29 cellular contexts compared by ENCODE assay signal in genomic region chr1:168394858-168395257, GRCh38.
"Had no signal": no experiment of that assay in that cellular context is flagged by ENCODE, and none has a peak within 500 bp of the region (broad histone marks: within the 10 kb centered on the region; RNA-seq: fewer than 3 reads in every experiment).

No MANE protein-coding gene starts in this region.

- ATAC-seq: effector memory CD8-positive, alpha-beta T cell; esophagus mucosa; foreskin keratinocyte; gastrocnemius medialis; gastroesophageal sphincter; heart left ventricle; heart right ventricle had no signal

- H3K4me3 Mint-ChIP-seq: dendritic cell treated with granulocyte-macrophage colony-stimulating factor and Interleukin-4, amounts not matched to agents 40 ng/mL and 50 ng/mL, for 4 days; effector memory CD8-positive, alpha-beta T cell; endodermal cell had no signal

- H3K27ac Mint-ChIP-seq: dendritic cell treated with granulocyte-macrophage colony-stimulating factor and Interleukin-4, amounts not matched to agents 40 ng/mL and 50 ng/mL, for 4 days; endodermal cell had no signal

- H3K4me3 ChIP-seq: colonic mucosa, coronary artery, dorsolateral prefrontal cortex, esophagus muscularis mucosa, esophagus squamous epithelium, gastrocnemius medialis, gastroesophageal sphincter, heart left ventricle, heart right ventricle had no signal

- H3K27me3 Mint-ChIP-seq: dendritic cell treated with granulocyte-macrophage colony-stimulating factor and Interleukin-4, amounts not matched to agents 40 ng/mL and 50 ng/mL, for 4 days; effector memory CD8-positive, alpha-beta T cell had no signal

- H3K27ac ChIP-seq: colonic mucosa, coronary artery, dorsolateral prefrontal cortex, epithelial cell of prostate, esophagus muscularis mucosa, esophagus squamous epithelium, foreskin keratinocyte, gastrocnemius medialis, gastroesophageal sphincter, heart left ventricle, heart right ventricle had no signal

- H3K9me3 Mint-ChIP-seq: dendritic cell treated with granulocyte-macrophage colony-stimulating factor and Interleukin-4, amounts not matched to agents 40 ng/mL and 50 ng/mL, for 4 days; effector memory CD8-positive, alpha-beta T cell; endodermal cell had no signal

- H3K4me1 ChIP-seq: colonic mucosa, foreskin keratinocyte, gastrocnemius medialis had no signal

- H3K9me3 ChIP-seq: colonic mucosa, esophagus muscularis mucosa, esophagus squamous epithelium, gastrocnemius medialis, gastroesophageal sphincter, heart right ventricle had no signal

- DNase-seq: colonic mucosa; cortex of kidney; dermis blood vessel endothelial cell; dorsolateral prefrontal cortex; effector CD4-positive, alpha-beta T cell; effector CD8-positive, alpha-beta T cell; effector memory CD4-positive, alpha-beta T cell; effector memory CD8-positive, alpha-beta T cell; endodermal cell; erythroblast; esophagus squamous epithelium; foreskin fibroblast; foreskin keratinocyte; foreskin melanocyte; gastrocnemius medialis; glutamatergic neuron; head of caudate nucleus; heart left ventricle; heart right ventricle had no signal

- H3K27me3 ChIP-seq: colonic mucosa, dorsolateral prefrontal cortex, esophagus muscularis mucosa, esophagus squamous epithelium, gastrocnemius medialis, gastroesophageal sphincter, heart left ventricle, heart right ventricle had no signal

- H3K36me3 ChIP-seq: colonic mucosa, esophagus muscularis mucosa, esophagus squamous epithelium, gastrocnemius medialis, gastroesophageal sphincter, heart left ventricle, heart right ventricle had no signal

- FAIRE-seq: colon, endometrium, endothelial cell of umbilical vein, frontal cortex had no signal
